Comparison of ENCODE assay signal across 2 cellular contexts in genomic region chr20:44969320-44969879, GRCh38.
A peak's percentile ranks its signal among the peaks of the same experiment; 100 is the strongest.
TF ChIP-seq lines count a peak whose summit lies in the region.

No MANE protein-coding gene starts in this region.

TF ChIP-seq in SK-N-SH, 30 proteins besides CTCF, POLR2A, EP300 and RAD21:
- TF ChIP-seq GABPA (IDR thresholded peaks at IDR 0.05; ENCODE audit: low read depth) (no peak), RXRA (IDR thresholded peaks at IDR 0.05; ENCODE audit: borderline replicate concordance, low read depth) (no peak), USF1 (IDR thresholded peaks at IDR 0.05; ENCODE audit: borderline replicate concordance, low read depth) (no peak), FOXJ3 (CRISPR knock-in tag; IDR thresholded peaks at IDR 0.05) (no peak), MXI1 (IDR thresholded peaks at IDR 0.05; ENCODE audit: low read depth, low read length) (no peak), RFX5 (IDR thresholded peaks at IDR 0.05; ENCODE audit: low read length) (no peak), FOSL2 (IDR thresholded peaks at IDR 0.05; ENCODE audit: borderline replicate concordance, low read depth) (no peak), TEAD4 (IDR thresholded peaks at IDR 0.05; ENCODE audit: borderline replicate concordance, insufficient read depth) (no peak), YY1 (IDR thresholded peaks at IDR 0.05; ENCODE audit: low read depth) (no peak), SMC3 (IDR thresholded peaks at IDR 0.05; ENCODE audit: low read depth, low read length) (no peak), ELF1 (IDR thresholded peaks at IDR 0.05) (no peak), CHD2 (IDR thresholded peaks at IDR 0.05; ENCODE audit: low read length, partially characterized antibody) (no peak), MAX (IDR thresholded peaks at IDR 0.05; ENCODE audit: low read depth) (no peak), FOXM1 (IDR thresholded peaks at IDR 0.05; ENCODE audit: low read depth) (no peak), JUND (IDR thresholded peaks at IDR 0.05) (no peak), EZH2phosphoT487 (IDR thresholded peaks at IDR 0.05; ENCODE audit: borderline replicate concordance, low read depth) (no peak), IRF3 (IDR thresholded peaks at IDR 0.05; ENCODE audit: low read depth, low read length) (no peak), TCF12 (IDR thresholded peaks at IDR 0.05) (no peak)

TF ChIP-seq in K562, 482 proteins besides CTCF, POLR2A, EP300 and RAD21:
- TF ChIP-seq ZC3H4 (CRISPR knock-in tag; IDR thresholded peaks at IDR 0.05; ENCODE audit: borderline replicate concordance) (no peak), MEIS2 (IDR thresholded peaks at IDR 0.05; ENCODE audit: partially characterized antibody) (peak; percentile 58), BRF1 (IDR thresholded peaks at IDR 0.05; ENCODE audit: borderline replicate concordance, extremely low read depth, insufficient read length) (no peak), BDP1 (IDR thresholded peaks at IDR 0.05; ENCODE audit: insufficient read depth, insufficient read length) (no peak), HINFP (tag; conservative IDR thresholded peaks at IDR 0.05; ENCODE audit: low read depth) (no peak), RCOR1 (IDR thresholded peaks at IDR 0.05; ENCODE audit: borderline replicate concordance in 1 of 2, low read depth in 2 of 2, low read length in 2 of 2) (0 out of 4 replicates have a peak, but pooled peaks of 1 of the 2 experiments have one; percentile 24), ZNF511 (CRISPR knock-in tag; IDR thresholded peaks at IDR 0.05) (no peak), ZNF57 (CRISPR knock-in tag; IDR thresholded peaks at IDR 0.05) (no peak), CTBP1 (IDR thresholded peaks at IDR 0.05; ENCODE audit: borderline replicate concordance) (0 out of 2 replicates have a peak, but pooled peaks have one; percentile 53), POLR3G (IDR thresholded peaks at IDR 0.05; ENCODE audit: extremely low read depth, insufficient read length, insufficient replicate concordance) (no peak), ATF1 (CRISPR knock-in tag; IDR thresholded peaks at IDR 0.05) (no peak), ATF1 (tag; IDR thresholded peaks at IDR 0.05) (no peak)
